In genomic region chr15:82399366-82400103, GRCh38 we compare ENCODE assay signal across 7 cellular contexts. TPM values are rescaled to one million over a fixed set of nuclear protein-coding genes. Genes with fewer than 3 reads are reported as not detected.
DNase-seq lines count a peak whose midpoint lies in the region; ATAC-seq, FAIRE-seq and TF ChIP-seq lines count a peak whose summit lies in the region.
"Not testable (repeated sequence)": the region's sequence is repeated elsewhere in the genome, so short reads cannot be mapped to it uniquely, and the experiment has no call there.

No MANE protein-coding gene starts in this region.

- CTCF ChIA-PET in OCI-LY7 (lab: Charles Lee; ENCODE audit: unreplicated experiment) = not testable (repeated sequence)
- CTCF ChIA-PET in GM12878 (lab: Yijun Ruan, JAX) = interaction anchor here (1.0 kb wide), 1 partner anchor 12 kb away, joined by 6 read pairs; no protein-coding TSS in a partner anchor

- DNase-seq in GM12865 (ENCODE audit: low read depth) (peak; percentile 6), OCI-LY7 (ENCODE audit: low spot score) (peak; percentile 54)
- not testable (repeated sequence) for DNase-seq in GM12878 (ENCODE audit: low read depth, low spot score)

- RAD21 ChIA-PET in GM12878 (lab: Charles Lee; ENCODE audit: unreplicated experiment) = not testable (repeated sequence)

- not testable (repeated sequence) for FAIRE-seq in GM12878 (lab: Jason Lieb, UNC)

- peaks cover 13% of the 10 kb centered on the region for H3K4me1 ChIP-seq in OCI-LY7 (ENCODE audit: insufficient read depth, low read length, poor library complexity, severe bottlenecking)
- not testable (repeated sequence) for H3K4me1 ChIP-seq in GM12878 (ENCODE audit: control insufficient read depth, insufficient read depth, low read length)

- not testable (repeated sequence) for TF ChIP-seq EP300 in GM12878 (IDR thresholded peaks at IDR 0.05; ENCODE audit: borderline replicate concordance in 1 of 2, control insufficient read depth in 1 of 2, low read depth in 2 of 2, low read length in 2 of 2)

- not testable (repeated sequence) for H3K9me3 ChIP-seq in OCI-LY7 (ENCODE audit: low read length); GM12878 (replicated peaks; ENCODE audit: control insufficient read depth, insufficient read depth, low read length)

- not testable (repeated sequence) for H3K9me2 ChIP-seq in OCI-LY7 (ENCODE audit: insufficient read depth, low read length)

- peak overlapping the region; percentile 18 for H3K27ac ChIP-seq in OCI-LY7 (ENCODE audit: low read depth, low read length, poor library complexity, severe bottlenecking)
- H3K27ac ChIP-seq in GM12878 (ENCODE audit: control insufficient read depth, insufficient read depth) = peak overlapping the region; percentile 33; the same call in 1 of the 2 replicates

- H3K4me3 ChIP-seq in GM12865 (ENCODE audit: low read depth, low read length) = not testable (repeated sequence)
- H3K4me3 ChIP-seq in OCI-LY7 (ENCODE audit: low read depth, low read length, poor library complexity, severe bottlenecking) = peak overlapping the region; percentile 5
- peak overlapping the region; percentile 7; the same call in 1 of the 2 replicates for H3K4me3 ChIP-seq in GM12878

- not testable (repeated sequence) for H3K27me3 ChIP-seq in GM12878 (replicated peaks in 1 of 2; ENCODE audit: control insufficient read depth in 2 of 2, insufficient read depth in 2 of 2, low read length in 1 of 2)

- POLR2A ChIA-PET in OCI-LY7 (lab: Charles Lee) = interaction anchor here (1.1 kb wide), 1 partner anchor 12 kb away, joined by 3 read pairs; no protein-coding TSS in a partner anchor
- POLR2A ChIA-PET in GM12878 (lab: Charles Lee) = interaction anchor here (0.6 kb wide), 1 partner anchor 175 kb away, joined by 6 read pairs; no protein-coding TSS in a partner anchor

- peak overlapping the region; percentile 62 for H3K4me2 ChIP-seq in OCI-LY7 (ENCODE audit: low read length)
- H3K4me2 ChIP-seq in GM12878 (ENCODE audit: control insufficient read depth, insufficient read depth) = peak overlapping the region; percentile 72

- H3K9ac ChIP-seq in GM12878 (ENCODE audit: control insufficient read depth, insufficient read depth, low read length) = not testable (repeated sequence)

- not testable (repeated sequence) for TF ChIP-seq RAD21 in GM12878 (IDR thresholded peaks at IDR 0.05; ENCODE audit: insufficient read depth, low read depth, low read length)

- SMC1A ChIA-PET in GM12878 (lab: Charles Lee; ENCODE audit: uncharacterized antibody, unreplicated experiment) = interaction anchor here (0.9 to 1.2 kb wide), 2 partner anchors 8 to 28 kb away, joined by 3 read pairs; no protein-coding TSS in a partner anchor

- not testable (repeated sequence) for H3K36me3 ChIP-seq in OCI-LY7 (ENCODE audit: insufficient read depth, low read length); GM12878 (ENCODE audit: control insufficient read depth in 2 of 2, insufficient read depth in 2 of 2, low read length in 1 of 2)

- intact Hi-C loops in OCI-LY7 (cut with micrococcal nuclease; ENCODE audit: unreplicated experiment); GM12878 (cut with micrococcal nuclease; ENCODE audit: unreplicated experiment): not testable (repeated sequence)

- in situ Hi-C loops in GM12878 (cut with MboI) = not testable (repeated sequence)

- ATAC-seq in GM19324 (IDR thresholded peaks at IDR 0.05; ENCODE audit: low FRiP score, unreplicated experiment) (peak; percentile 62), GM21717 (IDR thresholded peaks at IDR 0.05; ENCODE audit: unreplicated experiment) (peak; percentile 63), HG02981 (IDR thresholded peaks at IDR 0.05; ENCODE audit: unreplicated experiment) (peak; percentile 91), HG03521 (IDR thresholded peaks at IDR 0.05; ENCODE audit: unreplicated experiment) (peak; percentile 53), GM12878 (peak; percentile 96)

- not testable (repeated sequence) for H4K20me1 ChIP-seq in OCI-LY7 (ENCODE audit: insufficient read depth, low read length); GM12878 (ENCODE audit: control insufficient read depth, insufficient read depth)

- not testable (repeated sequence) for TF ChIP-seq CTCF in GM12865 (IDR thresholded peaks at IDR 0.05; ENCODE audit: insufficient read depth, low read depth, low read length, missing control alignments); OCI-LY7 (conservative IDR thresholded peaks at IDR 0.05; ENCODE audit: low read length); GM12878 (IDR thresholded peaks at IDR 0.05 in 2 of 3, conservative IDR thresholded peaks at IDR 0.05 in 1 of 3; ENCODE audit: control insufficient read depth in 2 of 3, extremely low read depth in 1 of 3, insufficient read depth in 1 of 3, low read depth in 3 of 3, low read length in 3 of 3)

- peak overlapping the region; percentile 35; the same call in 1 of the 2 replicates for H2AFZ ChIP-seq in OCI-LY7 (ENCODE audit: low read length)
- not testable (repeated sequence) for H2AFZ ChIP-seq in GM12878 (ENCODE audit: control insufficient read depth, low read depth, low read length)

- BruUV-seq in OCI-LY7 (replicated peaks; lab: Mats Ljungman, UMichigan); GM12878 (replicated peaks; lab: Mats Ljungman, UMichigan): not testable (repeated sequence)

- not testable (repeated sequence) for H3K79me2 ChIP-seq in OCI-LY7 (ENCODE audit: insufficient read depth, low read depth, low read length); GM12878 (ENCODE audit: control insufficient read depth, insufficient read depth, low read length)

- not testable (repeated sequence) for TF ChIP-seq POLR2A in GM12878 (IDR thresholded peaks at IDR 0.05; ENCODE audit: low read depth, low read length)

- WGBS in GM12878 (ENCODE audit: insufficient coverage, insufficient replicate concordance, low lambda C conversion rate, missing lambda C conversion rate) = 57% methylated on average over 5 of the region's 5 CpGs

RNA-seq across cellular contexts. Expression of gene GOLGA6L9, which starts 30.1 kb away (rescaled TPM):
- 4.8 and 7.7 TPM in 2 replicates for total RNA-seq in OCI-LY7 (2014; rRNA removed; shearing (Covaris generic))
- total RNA-seq in OCI-LY7 (2022) (7.4 TPM in 2 replicates), GM12878 (2014; rRNA removed) (1.6 TPM in 2 replicates), GM12878 (2014; rRNA removed; fragmentation: Illumina TruSeq; extraction: Trizol) (2.6 and 2.9 TPM in 2 replicates), GM12878 (2021) (0.98 and 1.3 TPM in 2 replicates)
- total RNA-seq in GM12878 (2013; cell fraction: nucleolus; rRNA removed) = 42.3 and 44.7 TPM in 2 replicates
- 1.5 TPM for polyA plus RNA-seq in GM12878 (2011; ENCODE audit: low read depth)
- polyA plus RNA-seq in GM12878 (2011; rRNA removed) (4.6 and 7.0 TPM in 2 replicates), GM12878 (2014; fragmentation: Illumina TruSeq; extraction: Trizol) (3.2 and 3.7 TPM in 2 replicates), GM12878 (2014; fragmentation: Nextera tagmentation; extraction: Ambion mirVana) (under 1 TPM; 0.35 to 0.58 TPM), GM12878 (2014; rRNA removed) (2.0 and 3.4 TPM in 2 replicates), GM12878 (2016; fragmentation: Nextera tagmentation; extraction: Ambion mirVana) (under 1 TPM; 0.92 to 0.96 TPM)
- polyA plus RNA-seq in GM12878 (2011; cell fraction: cytosol; rRNA removed) = 1.2 and 2.1 TPM in 2 replicates
- polyA plus RNA-seq in GM12878 (2011; cell fraction: nucleus; rRNA removed) = 15.7 and 23.6 TPM in 2 replicates
- 3.6 TPM in 2 replicates for polyA plus RNA-seq in GM12878 (2012)
- polyA minus RNA-seq in GM12878 (2011; rRNA and poly(A)+ RNA removed) = 1.5 and 2.3 TPM in 2 replicates
- not detected in 2 replicates for polyA minus RNA-seq in GM12878 (2011; cell fraction: cytosol; rRNA and poly(A)+ RNA removed)
- polyA minus RNA-seq in GM12878 (2011; cell fraction: nucleus; rRNA and poly(A)+ RNA removed) = 3.3 and 5.5 TPM in 2 replicates

RNA-seq across cellular contexts. Expression of gene GOLGA6L10, which starts 50.3 kb away (rescaled TPM):
- not detected in 2 replicates for total RNA-seq in OCI-LY7 (2014; rRNA removed; shearing (Covaris generic))
- total RNA-seq in OCI-LY7 (2022) (0.39 and 0.49 TPM in 2 replicates), GM12878 (2014; rRNA removed) (1.1 and 1.4 TPM in 2 replicates), GM12878 (2014; rRNA removed; fragmentation: Illumina TruSeq; extraction: Trizol) (1.4 and 1.7 TPM in 2 replicates), GM12878 (2021) (1.1 and 1.6 TPM in 2 replicates)
- total RNA-seq in GM12878 (2013; cell fraction: nucleolus; rRNA removed) = 25.5 and 27.6 TPM in 2 replicates
- 1.3 TPM for polyA plus RNA-seq in GM12878 (2011; ENCODE audit: low read depth)
- polyA plus RNA-seq in GM12878 (2011; rRNA removed) (6.7 and 10.7 TPM in 2 replicates), GM12878 (2014; fragmentation: Illumina TruSeq; extraction: Trizol) (1.5 TPM in 2 replicates), GM12878 (2014; fragmentation: Nextera tagmentation; extraction: Ambion mirVana) (under 1 TPM; 0.68 to 0.82 TPM), GM12878 (2014; rRNA removed) (1.7 and 2.1 TPM in 2 replicates), GM12878 (2016; fragmentation: Nextera tagmentation; extraction: Ambion mirVana) (1 to 10 TPM in 1 of 2 experiments, under 1 TPM in 1; 0.84 to 1.2 TPM)
- 1.3 and 1.4 TPM in 2 replicates for polyA plus RNA-seq in GM12878 (2011; cell fraction: cytosol; rRNA removed)
- 13.8 and 16.1 TPM in 2 replicates for polyA plus RNA-seq in GM12878 (2011; cell fraction: nucleus; rRNA removed)
- 2.4 and 3.6 TPM in 2 replicates for polyA plus RNA-seq in GM12878 (2012)
- 0.41 and 1.4 TPM in 2 replicates for polyA minus RNA-seq in GM12878 (2011; rRNA and poly(A)+ RNA removed)
- 0.62 TPM in 1 of 2 replicates, not detected in the other for polyA minus RNA-seq in GM12878 (2011; cell fraction: cytosol; rRNA and poly(A)+ RNA removed)
- polyA minus RNA-seq in GM12878 (2011; cell fraction: nucleus; rRNA and poly(A)+ RNA removed) = 1.6 and 2.6 TPM in 2 replicates
